In the genomic region with DNA sequence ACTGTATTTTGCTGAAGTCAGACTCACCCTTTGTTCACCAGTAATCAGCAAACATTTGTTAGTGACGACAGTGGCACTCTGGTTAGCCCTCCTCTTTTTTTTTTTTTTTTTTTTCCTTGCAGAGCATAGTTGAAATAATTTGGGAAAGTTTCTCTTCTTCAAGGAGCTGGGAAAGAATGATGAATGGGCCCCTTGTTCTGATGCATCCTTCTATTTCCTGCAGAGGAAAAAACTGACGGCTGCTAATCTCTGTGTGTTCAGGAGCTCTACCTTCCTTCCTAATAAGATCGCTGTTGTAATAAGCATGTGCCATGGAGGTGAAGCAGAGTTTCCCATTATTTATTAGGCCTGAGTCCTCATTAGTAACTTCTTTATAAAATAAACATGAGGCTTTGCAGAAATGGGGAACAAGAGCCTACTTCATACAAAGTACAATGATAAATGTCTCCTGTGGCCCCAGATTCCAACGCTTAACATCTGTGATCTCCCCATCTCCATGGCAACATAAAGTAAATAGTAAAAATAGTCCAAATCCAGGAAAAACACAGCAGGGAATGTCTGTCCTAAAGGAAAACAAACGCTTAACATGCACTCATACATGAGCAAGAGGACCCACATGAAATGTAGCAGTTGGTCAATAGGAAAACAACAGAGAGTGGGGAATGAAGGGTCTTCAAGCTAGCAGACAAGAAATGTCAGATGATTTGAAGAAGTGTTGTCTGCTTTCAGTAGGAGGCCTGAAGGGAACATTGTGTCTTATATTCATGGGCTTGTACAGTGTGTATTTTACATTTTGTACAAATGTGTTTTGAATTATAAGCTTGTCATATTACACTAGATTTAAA, we compare ENCODE assay signal across 1 cellular context.
TF ChIP-seq lines count a peak whose summit lies in the region.

No MANE protein-coding gene starts in this region.

TF ChIP-seq in IMR-90, 13 proteins besides CTCF, POLR2A, EP300 and RAD21:
- no peak for TF ChIP-seq MAFK (IDR thresholded peaks at IDR 0.05; ENCODE audit: low read depth, low read length)
- TF ChIP-seq, protein P1, sequence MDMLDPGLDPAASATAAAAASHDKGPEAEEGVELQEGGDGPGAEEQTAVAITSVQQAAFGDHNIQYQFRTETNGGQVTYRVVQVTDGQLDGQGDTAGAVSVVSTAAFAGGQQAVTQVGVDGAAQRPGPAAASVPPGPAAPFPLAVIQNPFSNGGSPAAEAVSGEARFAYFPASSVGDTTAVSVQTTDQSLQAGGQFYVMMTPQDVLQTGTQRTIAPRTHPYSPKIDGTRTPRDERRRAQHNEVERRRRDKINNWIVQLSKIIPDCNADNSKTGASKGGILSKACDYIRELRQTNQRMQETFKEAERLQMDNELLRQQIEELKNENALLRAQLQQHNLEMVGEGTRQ (IDR thresholded peaks at IDR 0.05; ENCODE audit: low read depth, low read length) = no peak
